Comparison of ENCODE assay signal across 12 cellular contexts in the genomic region with DNA sequence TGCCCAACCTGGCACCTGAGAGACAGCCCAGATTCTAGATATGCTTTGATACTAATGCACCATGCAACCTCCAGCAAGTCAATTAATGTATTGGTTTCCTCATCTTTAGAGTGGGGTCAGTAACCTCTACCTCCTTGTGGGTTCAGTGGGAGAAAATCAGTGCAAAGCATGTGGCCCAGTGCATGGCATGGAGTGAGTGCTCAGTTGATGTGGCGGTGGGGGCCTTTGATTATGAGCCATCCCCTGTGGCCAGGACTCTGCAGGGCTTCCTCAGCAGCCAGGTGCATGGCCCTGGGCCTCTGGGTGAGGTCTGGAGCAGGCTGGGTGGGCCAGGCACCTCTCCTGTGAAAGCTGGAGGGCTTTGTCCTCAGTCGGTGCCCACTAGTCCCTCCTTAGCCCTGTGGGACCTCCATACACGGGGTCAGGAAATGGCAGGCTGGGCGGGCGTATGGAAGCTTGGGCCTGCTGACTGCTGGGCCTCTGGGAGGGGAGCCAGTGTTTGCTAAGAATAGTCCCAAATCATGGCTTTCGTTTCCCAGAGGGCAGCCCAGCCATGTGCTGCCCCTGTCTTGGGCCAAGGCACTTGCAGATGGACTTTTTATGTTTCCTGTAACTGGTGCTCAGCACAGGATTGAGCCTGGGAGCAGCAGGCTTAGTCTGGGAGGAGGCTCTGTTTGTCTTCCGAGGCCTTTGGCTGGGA. TPM values are rescaled to one million over a fixed set of nuclear protein-coding genes. Genes with fewer than 3 reads are reported as not detected.
DNase-seq lines count a peak whose midpoint lies in the region; ATAC-seq, FAIRE-seq and TF ChIP-seq lines count a peak whose summit lies in the region.
"Had no signal": no experiment of that assay in that cellular context is flagged by ENCODE, and none has a peak within 500 bp of the region (broad histone marks: within the 10 kb centered on the region; RNA-seq: fewer than 3 reads in every experiment).

No MANE protein-coding gene starts in this region.

- TF ChIP-seq CTCF in GM12878 (IDR thresholded peaks at IDR 0.05 in 2 of 3, conservative IDR thresholded peaks at IDR 0.05 in 1 of 3; ENCODE audit: control insufficient read depth in 2 of 3, extremely low read depth in 1 of 3, insufficient read depth in 1 of 3, low read depth in 3 of 3, low read length in 3 of 3) (no peak), heart left ventricle (IDR thresholded peaks at IDR 0.05) (peak in 4 of 12 donors; percentile 11 to 41 (median 27)), osteoblast (IDR thresholded peaks at IDR 0.05; ENCODE audit: extremely low read depth, low read depth, low read length) (no peak), uterus (IDR thresholded peaks at IDR 0.05) (no peak)

- DNase-seq in GM12878 (ENCODE audit: low read depth, low spot score) (no peak), heart left ventricle (peak in 4 of 5 donors; percentile 81 to 88 (median 86)), osteoblast (ENCODE audit: insufficient read length, low spot score, missing footprints) (peak; percentile 88), uterus (peak; percentile 52 to 62), GM19240 (ENCODE audit: insufficient read length, low spot score) (no peak), NCI-H345 treated with DMSO at 0.1 percent for 48 hours (lab: John Stamatoyannopoulos, UW; ENCODE audit: unreplicated experiment) (no peak)
- DNase-seq: activated CD8-positive, alpha-beta memory T cell treated with anti-CD3 and anti-CD28 coated beads, Interleukin-2, amount 50 U/mL, for 48 hours; CD8-positive, alpha-beta memory T cell; natural killer cell; NCI-H146; NCI-H774 had no signal

- POLR2A ChIA-PET in GM12878 (lab: Charles Lee), result interaction anchor here (3.0 to 7.7 kb wide), 2 partner anchors 8 to 13 kb away, joined by 13 to 38 read pairs; no protein-coding TSS in a partner anchor

- TF ChIP-seq EP300 in GM12878 (IDR thresholded peaks at IDR 0.05; ENCODE audit: borderline replicate concordance in 1 of 2, control insufficient read depth in 1 of 2, low read depth in 2 of 2, low read length in 2 of 2), result no peak

- no peaks in the 10 kb centered on the region for H3K27me3 ChIP-seq in GM12878 (replicated peaks in 1 of 2; ENCODE audit: control insufficient read depth in 2 of 2, insufficient read depth in 2 of 2, low read length in 1 of 2)
- H3K27me3 ChIP-seq in heart left ventricle, result no peaks in the 10 kb centered on the region
- peaks cover 21% of the 10 kb centered on the region for H3K27me3 ChIP-seq in osteoblast (ENCODE audit: insufficient read depth, low read length)
- no peaks in the 10 kb centered on the region for H3K27me3 ChIP-seq in uterus

- in situ Hi-C loops in GM12878 (cut with MboI), result no loop called here

- intact Hi-C loops in GM12878 (cut with micrococcal nuclease; ENCODE audit: unreplicated experiment) (no loop called here), heart left ventricle (cut with DNase I) (no loop called here), uterus (cut with DNase I; ENCODE audit: low total_unique reads) (no loop called here)

- SMC1A ChIA-PET in GM12878 (lab: Charles Lee; ENCODE audit: uncharacterized antibody, unreplicated experiment), result interaction anchor here (3.1 kb wide), 1 partner anchor 12 kb away, joined by 21 read pairs; no protein-coding TSS in a partner anchor

- WGBS in GM12878 (ENCODE audit: insufficient coverage, insufficient replicate concordance, low lambda C conversion rate, missing lambda C conversion rate), result 69% methylated on average over 7 of the region's 7 CpGs
- WGBS in heart left ventricle, 4 donors, result 10 to 19% (median 16%) methylated on average over 7 of the region's 7 CpGs

- no peak for FAIRE-seq in GM12878 (lab: Jason Lieb, UNC)

- H3K9ac ChIP-seq in GM12878 (ENCODE audit: control insufficient read depth, insufficient read depth, low read length), result no peak overlapping the region

- no peak overlapping the region for H3K27ac ChIP-seq in GM12878 (ENCODE audit: control insufficient read depth, insufficient read depth)
- H3K27ac ChIP-seq in heart left ventricle, result peak overlapping the region in 11 of 12 donors; percentile 65 to 89 (median 72)
- no peak overlapping the region for H3K27ac ChIP-seq in osteoblast (ENCODE audit: low read depth, low read length)
- H3K27ac ChIP-seq in uterus, result peak overlapping the region; percentile 28 to 54

- H3K4me2 ChIP-seq in GM12878 (ENCODE audit: control insufficient read depth, insufficient read depth) (peak overlapping the region; percentile 30), osteoblast (ENCODE audit: insufficient read depth, low read length) (no peak overlapping the region)

- H3K36me3 ChIP-seq in GM12878 (ENCODE audit: control insufficient read depth in 2 of 2, insufficient read depth in 2 of 2, low read length in 1 of 2) (no peaks in the 10 kb centered on the region; a peak in 2 of 4 replicates), heart left ventricle (peaks cover 0 to 8% (median 0%) of the 10 kb centered on the region in 9 donors), osteoblast (ENCODE audit: insufficient read depth, low read length) (no peaks in the 10 kb centered on the region), uterus (no peaks in the 10 kb centered on the region)

- CTCF ChIA-PET in GM12878 (lab: Yijun Ruan, JAX), result interaction anchor here (1.3 kb wide), 1 partner anchor 8 kb away, joined by 7 read pairs; no protein-coding TSS in a partner anchor

- H3K4me3 ChIP-seq in GM12878 (no peak overlapping the region), heart left ventricle (peak overlapping the region in 1 of 12 donors; percentile 3), osteoblast (ENCODE audit: insufficient read depth, low read length) (no peak overlapping the region), uterus (no peak overlapping the region)

- H3K4me1 ChIP-seq in GM12878 (ENCODE audit: control insufficient read depth, insufficient read depth, low read length) (peaks cover 37% of the 10 kb centered on the region), heart left ventricle (peaks cover 12 to 73% (median 61%) of the 10 kb centered on the region in 12 donors), osteoblast (ENCODE audit: insufficient read depth, low read length) (no peaks in the 10 kb centered on the region), uterus (peaks cover 0 to 24% of the 10 kb centered on the region in 2 donors)

- H4K20me1 ChIP-seq in GM12878 (ENCODE audit: control insufficient read depth, insufficient read depth), result no peaks in the 10 kb centered on the region
- no peaks in the 10 kb centered on the region for H4K20me1 ChIP-seq in osteoblast (ENCODE audit: insufficient read depth, low read length)

- RAD21 ChIA-PET in GM12878 (lab: Charles Lee; ENCODE audit: unreplicated experiment), result no interaction called here

- no peak overlapping the region for H2AFZ ChIP-seq in GM12878 (ENCODE audit: control insufficient read depth, low read depth, low read length)
- no peak overlapping the region for H2AFZ ChIP-seq in osteoblast (ENCODE audit: low read length)

- no TSS peak for BruUV-seq in GM12878 (replicated peaks; lab: Mats Ljungman, UMichigan)

- no peak for TF ChIP-seq POLR2A in GM12878 (IDR thresholded peaks at IDR 0.05; ENCODE audit: low read depth, low read length)
- no peak for TF ChIP-seq POLR2A in heart left ventricle (IDR thresholded peaks at IDR 0.05)
- TF ChIP-seq POLR2A in uterus (IDR thresholded peaks at IDR 0.05), result no peak

- TF ChIP-seq RAD21 in GM12878 (IDR thresholded peaks at IDR 0.05; ENCODE audit: insufficient read depth, low read depth, low read length), result no peak

- H3K9me3 ChIP-seq in GM12878 (replicated peaks; ENCODE audit: control insufficient read depth, insufficient read depth, low read length) (no peaks in the 10 kb centered on the region), heart left ventricle (no peaks in the 10 kb centered on the region), osteoblast (ENCODE audit: low read depth, low read length) (no peaks in the 10 kb centered on the region), uterus (no peaks in the 10 kb centered on the region)

- ATAC-seq in GM12878, result no peak
- ATAC-seq in heart left ventricle, result peak; percentile 78 to 87 (median 84)
- no peak for ATAC-seq in HG03175 (IDR thresholded peaks at IDR 0.05; ENCODE audit: unreplicated experiment)
- ATAC-seq: natural killer cell had no signal

- peaks cover 25% of the 10 kb centered on the region for H3K79me2 ChIP-seq in GM12878 (ENCODE audit: control insufficient read depth, insufficient read depth, low read length)
- H3K79me2 ChIP-seq in osteoblast (ENCODE audit: insufficient read depth, low read length), result no peaks in the 10 kb centered on the region

RNA-seq across cellular contexts. Expression of gene PALD1, which starts 3.4 kb away (rescaled TPM):
- total RNA-seq in GM12878 (2013; cell fraction: nucleolus; rRNA removed), result 15.5 and 17.8 TPM in 2 replicates
- total RNA-seq in GM12878 (2014; rRNA removed) (19.0 and 20.4 TPM in 2 replicates), GM12878 (2014; rRNA removed; fragmentation: Illumina TruSeq; extraction: Trizol) (6.7 and 7.7 TPM in 2 replicates), GM12878 (2021) (20.7 and 20.9 TPM in 2 replicates), heart left ventricle (10 to 100 TPM in 1 of 9 donors, 1 to 10 TPM in 8; 3.2 to 12.3 (median 6.7) TPM), osteoblast (under 0.01 and 0.29 TPM in 2 replicates), uterus (10 to 100 TPM in 2 of 4 donors, 1 to 10 TPM in 2; 1.8 to 21.6 (median 10.3) TPM)
- polyA plus RNA-seq in GM12878 (2011; ENCODE audit: low read depth), result 1.9 TPM
- polyA plus RNA-seq in GM12878 (2011; rRNA removed) (5.4 and 7.7 TPM in 2 replicates), GM12878 (2014; fragmentation: Illumina TruSeq; extraction: Trizol) (4.0 and 7.2 TPM in 2 replicates), GM12878 (2014; fragmentation: Nextera tagmentation; extraction: Ambion mirVana) (1 to 10 TPM in 1 of 2 experiments, under 1 TPM in 1; 0.43 to 1.2 TPM), GM12878 (2014; rRNA removed) (14.8 and 15.4 TPM in 2 replicates), GM12878 (2016; fragmentation: Nextera tagmentation; extraction: Ambion mirVana) (10 to 100 TPM; 10.3 to 11.0 TPM), heart left ventricle (1 to 10 TPM; 2.7 to 4.7 TPM)
- polyA plus RNA-seq in GM12878 (2011; cell fraction: cytosol; rRNA removed), result 10.2 and 11.2 TPM in 2 replicates
- 31.5 and 33.4 TPM in 2 replicates for polyA plus RNA-seq in GM12878 (2011; cell fraction: nucleus; rRNA removed)
- 3.6 and 6.9 TPM in 2 replicates for polyA plus RNA-seq in GM12878 (2012)
- 7.2 and 16.4 TPM in 2 replicates for polyA minus RNA-seq in GM12878 (2011; rRNA and poly(A)+ RNA removed)
- 6.9 and 7.1 TPM in 2 replicates for polyA minus RNA-seq in GM12878 (2011; cell fraction: cytosol; rRNA and poly(A)+ RNA removed)
- polyA minus RNA-seq in GM12878 (2011; cell fraction: nucleus; rRNA and poly(A)+ RNA removed), result 8.1 and 12.5 TPM in 2 replicates
- polyA plus RNA-seq: CD8-positive, alpha-beta memory T cell had no signal

RNA-seq across cellular contexts. Expression of gene NODAL, which starts 40.5 kb away (rescaled TPM):
- total RNA-seq in GM12878 (2013; cell fraction: nucleolus; rRNA removed), result not detected in 2 replicates
- total RNA-seq in GM12878 (2014; rRNA removed) (not detected in 2 replicates), GM12878 (2014; rRNA removed; fragmentation: Illumina TruSeq; extraction: Trizol) (not detected in 2 replicates), GM12878 (2021) (0.11 TPM in 1 of 2 replicates, not detected in the other), heart left ventricle (under 1 TPM in 2 of 9 donors, not detected in 7; 0.22 to 0.37 TPM), osteoblast (not detected in 2 replicates), uterus (not detected)
- not detected for polyA plus RNA-seq in GM12878 (2011; ENCODE audit: low read depth)
- polyA plus RNA-seq in GM12878 (2011; rRNA removed) (not detected in 2 replicates), GM12878 (2014; fragmentation: Illumina TruSeq; extraction: Trizol) (not detected in 2 replicates), GM12878 (2014; fragmentation: Nextera tagmentation; extraction: Ambion mirVana) (not detected), GM12878 (2014; rRNA removed) (not detected in 2 replicates), GM12878 (2016; fragmentation: Nextera tagmentation; extraction: Ambion mirVana) (not detected), heart left ventricle (not detected)
- polyA plus RNA-seq in GM12878 (2011; cell fraction: cytosol; rRNA removed), result not detected in 2 replicates
- not detected in 2 replicates for polyA plus RNA-seq in GM12878 (2011; cell fraction: nucleus; rRNA removed)
- polyA plus RNA-seq in GM12878 (2012), result not detected in 2 replicates
- polyA minus RNA-seq in GM12878 (2011; rRNA and poly(A)+ RNA removed), result not detected in 2 replicates
- not detected in 2 replicates for polyA minus RNA-seq in GM12878 (2011; cell fraction: cytosol; rRNA and poly(A)+ RNA removed)
- polyA minus RNA-seq in GM12878 (2011; cell fraction: nucleus; rRNA and poly(A)+ RNA removed), result not detected in 2 replicates
- total RNA-seq: CD8-positive, alpha-beta memory T cell; natural killer cell had no signal

Comparison
In these comparisons a context has a peak if more than half of its experiments do, and no peak if none do; other contexts are left out.
1. ATAC-seq: peak in heart left ventricle (4 of 4); none in GM12878 (single experiment) and HG03175 (single experiment).
2. DNase-seq: peak in heart left ventricle (4 of 5), osteoblast (single experiment) and uterus (2 of 2); none in GM12878 (single experiment), GM19240 (single experiment) and NCI-H345 treated with DMSO at 0.1 percent for 48 hours (single experiment).
3. H3K27ac ChIP-seq: peak in heart left ventricle (11 of 12) and uterus (2 of 2); none in GM12878 (single experiment) and osteoblast (single experiment).